In genomic region chr2:61536723-61537581, GRCh38 we compare ENCODE assay signal across 8 cellular contexts. TPM values are rescaled to one million over a fixed set of nuclear protein-coding genes. Genes with fewer than 3 reads are reported as not detected.
A peak's percentile ranks its signal among the peaks of the same experiment; 100 is the strongest.
DNase-seq lines count a peak whose midpoint lies in the region; ATAC-seq and TF ChIP-seq lines count a peak whose summit lies in the region.

No MANE protein-coding gene starts in this region.

- no peaks in the 10 kb centered on the region for H3K36me3 ChIP-seq in kidney epithelial cell (ENCODE audit: control insufficient read depth, insufficient read depth, low read length)

- ATAC-seq in GM18868 (IDR thresholded peaks at IDR 0.05; ENCODE audit: unreplicated experiment) (peak; percentile 55), HG03103 (IDR thresholded peaks at IDR 0.05; ENCODE audit: low read depth, unreplicated experiment) (peak; percentile 52)

- CTCF ChIA-PET in AG04449 (lab: Yijun Ruan, JAX), result no interaction called here

- peak overlapping the region; percentile 89 for H3K4me3 ChIP-seq in AG04449 (ENCODE audit: low read depth, low read length)
- H3K4me3 ChIP-seq in kidney epithelial cell (ENCODE audit: low read depth, low read length), result peak overlapping the region; percentile 96

- no peak for TF ChIP-seq CTCF in AG04449 (IDR thresholded peaks at IDR 0.05; ENCODE audit: insufficient read depth, low read length, missing control alignments)
- no peak for TF ChIP-seq CTCF in kidney epithelial cell (IDR thresholded peaks at IDR 0.05; ENCODE audit: insufficient read depth, low read length, poor library complexity, severe bottlenecking)

- no peaks in the 10 kb centered on the region for H3K27me3 ChIP-seq in kidney epithelial cell (ENCODE audit: control insufficient read depth, insufficient read depth, low read length)

- POLR2A ChIA-PET in AG04449 (lab: Yijun Ruan, JAX), result interaction anchor here (0.5 to 0.7 kb wide), 2 partner anchors 26 to 129 kb away, joined by 3 read pairs; no protein-coding TSS in a partner anchor

- DNase-seq in AG04449 (ENCODE audit: low read depth, low spot score), result peak; percentile 31
- DNase-seq in NCI-H2196 (lab: John Stamatoyannopoulos, UW; ENCODE audit: unreplicated experiment), result peak; percentile 15
- DNase-seq in activated CD4-positive, alpha-beta T cell treated with anti-CD3 and anti-CD28 coated beads for 1 hour, result peak; percentile 69
- peak; percentile 72 for DNase-seq in cerebellum (ENCODE audit: low spot score)
- peak; percentile 72 for DNase-seq in kidney epithelial cell (ENCODE audit: low read depth)
- peak; percentile 89 for DNase-seq in stimulated activated CD4-positive, alpha-beta T cell treated with anti-CD3 and anti-CD28 coated beads, Interleukin-15, amount 100 ng/mL, for 24 hours

RNA-seq across cellular contexts. Expression of gene XPO1, which starts 1.2 kb away (rescaled TPM):
- 490 TPM for total RNA-seq in cerebellum
- total RNA-seq in kidney epithelial cell, result 81.5 and 93.2 TPM in 2 replicates

Comparison
In these comparisons a context has a peak if more than half of its experiments do, and no peak if none do; other contexts are left out.
1. Peak in every context shown above with its lines: DNase-seq, ATAC-seq and H3K4me3 ChIP-seq.
2. DNase-seq: peak in every context shown above with its lines; median percentile 89 in stimulated activated CD4-positive, alpha-beta T cell treated with anti-CD3 and anti-CD28 coated beads, Interleukin-15, amount 100 ng/mL, for 24 hours; 72 in cerebellum; 72 in kidney epithelial cell; 69 in activated CD4-positive, alpha-beta T cell treated with anti-CD3 and anti-CD28 coated beads for 1 hour; 31 in AG04449; 15 in NCI-H2196.